In genomic region chr2:191217580-191217979, GRCh38 we compare ENCODE assay signal across 13 cellular contexts. TPM values are rescaled to one million over a fixed set of nuclear protein-coding genes. Genes with fewer than 3 reads are reported as not detected.
DNase-seq lines count a peak whose midpoint lies in the region; ATAC-seq, FAIRE-seq and TF ChIP-seq lines count a peak whose summit lies in the region.
"Had no signal": no experiment of that assay in that cellular context is flagged by ENCODE, and none has a peak within 500 bp of the region (broad histone marks: within the 10 kb centered on the region; RNA-seq: fewer than 3 reads in every experiment).

No MANE protein-coding gene starts in this region.

- FAIRE-seq in H1 (lab: Jason Lieb, UNC): peak; percentile 55

- H3K27ac ChIP-seq in GM23338 (ENCODE audit: low read depth) (no peak overlapping the region), H1 (ENCODE audit: low read depth, low read length) (no peak overlapping the region), mesodermal cell (ENCODE audit: low read depth, low read length, severe bottlenecking) (peak overlapping the region; percentile 24)
- H3K27ac ChIP-seq: esophagus muscularis mucosa had no signal

- no peak overlapping the region for H3K14ac ChIP-seq in H1 (ENCODE audit: insufficient read length)

- H3K4me3 Mint-ChIP-seq in GM23338: no peak overlapping the region
- no peak overlapping the region for H3K4me3 Mint-ChIP-seq in endothelial cell (ENCODE audit: unreplicated experiment)
- H3K4me3 Mint-ChIP-seq: activated naive CD4-positive, alpha-beta T cell treated with anti-CD3 and anti-CD28 coated beads for 36 hours; nephron; type B pancreatic cell had no signal

- H3K27me3 Mint-ChIP-seq in GM23338 (ENCODE audit: insufficient read depth, low read depth, poor library complexity): no peaks in the 10 kb centered on the region
- H3K27me3 Mint-ChIP-seq in endothelial cell (ENCODE audit: unreplicated experiment): peaks cover 2% of the 10 kb centered on the region
- H3K27me3 Mint-ChIP-seq: type B pancreatic cell had no signal

- peaks cover 11% of the 10 kb centered on the region for H3K4me1 Mint-ChIP-seq in GM23338
- peaks cover 9% of the 10 kb centered on the region for H3K4me1 Mint-ChIP-seq in endothelial cell (ENCODE audit: unreplicated experiment)

- H3K79me2 ChIP-seq in GM23338 (replicated peaks; ENCODE audit: insufficient read depth): no peaks in the 10 kb centered on the region
- H3K79me2 ChIP-seq in H1 (ENCODE audit: control insufficient read depth in 1 of 2, insufficient read depth in 2 of 2, low read length in 2 of 2): no peaks in the 10 kb centered on the region

- no peak overlapping the region for H2BK20ac ChIP-seq in H1 (ENCODE audit: low read length)

- no peak overlapping the region for H2BK12ac ChIP-seq in H1 (ENCODE audit: low read depth, low read length)

- H3F3A ChIP-seq in GM23338 (replicated peaks; ENCODE audit: low read depth): no peaks in the 10 kb centered on the region

- H3K9me3 ChIP-seq in H1 (ENCODE audit: insufficient read depth in 2 of 2, low read depth in 1 of 2, low read length in 1 of 2) (no peaks in the 10 kb centered on the region), mesodermal cell (ENCODE audit: control insufficient read depth, low read length) (no peaks in the 10 kb centered on the region)
- H3K9me3 ChIP-seq: esophagus muscularis mucosa had no signal

- H3K9me3 Mint-ChIP-seq in GM23338: no peaks in the 10 kb centered on the region
- H3K9me3 Mint-ChIP-seq in endothelial cell (ENCODE audit: unreplicated experiment): no peaks in the 10 kb centered on the region

- no peaks in the 10 kb centered on the region for H3K79me1 ChIP-seq in H1 (ENCODE audit: low read depth, low read length)

- no peaks in the 10 kb centered on the region for H3K27me3 ChIP-seq in GM23338 (ENCODE audit: insufficient read depth)
- no peaks in the 10 kb centered on the region for H3K27me3 ChIP-seq in H1 (replicated peaks in 1 of 4; ENCODE audit: control insufficient read depth in 3 of 4, extremely low read depth in 1 of 4, insufficient read depth in 3 of 4, low read length in 3 of 4)
- H3K27me3 ChIP-seq: esophagus muscularis mucosa had no signal

- ATAC-seq in GM23338: peak; percentile 74

- no peak overlapping the region for H2BK120ac ChIP-seq in H1 (replicated peaks; ENCODE audit: low read depth, low read length)

- H3K36me3 ChIP-seq in GM23338 (ENCODE audit: insufficient read depth) (no peaks in the 10 kb centered on the region), H1 (ENCODE audit: control insufficient read depth in 2 of 4, insufficient read depth in 4 of 4, low read length in 3 of 4) (no peaks in the 10 kb centered on the region), mesodermal cell (ENCODE audit: control insufficient read depth, insufficient read depth, low read length) (no peaks in the 10 kb centered on the region)
- H3K36me3 ChIP-seq: esophagus muscularis mucosa had no signal

- no peak overlapping the region for H2AK5ac ChIP-seq in H1 (ENCODE audit: low read depth, low read length)

- H4K5ac ChIP-seq in H1 (ENCODE audit: insufficient read length, low read depth, low read length): no peak overlapping the region

- no peak overlapping the region for H4K8ac ChIP-seq in H1 (ENCODE audit: extremely low read depth, insufficient read depth, low read length)

- H2BK5ac ChIP-seq in H1 (ENCODE audit: low read depth, low read length): no peak overlapping the region

- no peak for TF ChIP-seq CTCF in GM23338 (conservative IDR thresholded peaks at IDR 0.05; ENCODE audit: low read depth in 2 of 2)
- TF ChIP-seq CTCF in H1 (IDR thresholded peaks at IDR 0.05; ENCODE audit: control extremely low read depth in 1 of 3, insufficient read depth in 1 of 3, low read depth in 1 of 3, low read length in 3 of 3): no peak
- TF ChIP-seq CTCF in endothelial cell (IDR thresholded peaks at IDR 0.05; ENCODE audit: unreplicated experiment): no peak

- H3K36me3 Mint-ChIP-seq in GM23338 (ENCODE audit: low read depth) (no peaks in the 10 kb centered on the region), endothelial cell (ENCODE audit: low read depth, unreplicated experiment) (peaks cover 4% of the 10 kb centered on the region)
- H3K36me3 Mint-ChIP-seq: type B pancreatic cell had no signal

- TF ChIP-seq RAD21 in H1 (IDR thresholded peaks at IDR 0.05 in 1 of 2, conservative IDR thresholded peaks at IDR 0.05 in 1 of 2; ENCODE audit: low read depth in 2 of 2, low read length in 2 of 2): no peak

- H3K4me3 ChIP-seq in GM23338 (no peak overlapping the region), H1 (ENCODE audit: extremely low read depth in 1 of 4, insufficient read depth in 2 of 4, low read depth in 3 of 4, low read length in 4 of 4) (no peak overlapping the region), mesodermal cell (ENCODE audit: extremely low read depth, insufficient read depth, low read length, poor library complexity, severe bottlenecking) (no peak overlapping the region)
- H3K4me3 ChIP-seq: esophagus muscularis mucosa had no signal

- H2AFZ ChIP-seq in GM23338 (peak overlapping the region; percentile 3; the same call in 1 of the 2 replicates), H1 (ENCODE audit: low read length) (peak overlapping the region; percentile 67)

- POLR2A ChIA-PET in H1 (lab: Charles Lee; ENCODE audit: partially characterized antibody): no interaction called here

- TF ChIP-seq EP300 in H1 (IDR thresholded peaks at IDR 0.05; ENCODE audit: borderline replicate concordance in 1 of 2, low read depth in 2 of 2, low read length in 2 of 2): no peak

- H4K20me1 ChIP-seq in GM23338 (replicated peaks; ENCODE audit: insufficient read depth) (no peaks in the 10 kb centered on the region), H1 (replicated peaks in 1 of 2; ENCODE audit: control insufficient read depth in 1 of 2, insufficient read depth in 2 of 2, low read length in 2 of 2) (no peaks in the 10 kb centered on the region)

- H3K4me2 ChIP-seq in GM23338 (no peak overlapping the region), H1 (ENCODE audit: insufficient read depth in 1 of 2, low read depth in 2 of 2, low read length in 2 of 2) (no peak overlapping the region)

- no peak for TF ChIP-seq POLR2A in H1 (IDR thresholded peaks at IDR 0.05; ENCODE audit: control extremely low read depth in 1 of 2, low read depth in 2 of 2, low read length in 2 of 2)

- H3K9ac ChIP-seq in H1 (replicated peaks in 1 of 4; ENCODE audit: extremely low read depth in 1 of 4, low read depth in 3 of 4, low read length in 3 of 4): no peak overlapping the region

- H3K27ac Mint-ChIP-seq in GM23338: peak overlapping the region; percentile 85; the same call in 1 of the 2 replicates
- H3K27ac Mint-ChIP-seq in endothelial cell (ENCODE audit: unreplicated experiment): no peak overlapping the region
- H3K27ac Mint-ChIP-seq: activated naive CD4-positive, alpha-beta T cell treated with anti-CD3 and anti-CD28 coated beads for 36 hours; type B pancreatic cell had no signal

- H3K23ac ChIP-seq in H1 (ENCODE audit: insufficient read length): no peak overlapping the region

- DNase-seq in GM23338 (ENCODE audit: low spot score): peak; percentile 52
- peak; percentile 81 for DNase-seq in NCI-H460 (ENCODE audit: extremely low read depth, low read depth)
- DNase-seq in H1 (ENCODE audit: low read depth in 1 of 2, low spot score in 2 of 2): no peak
- no peak for DNase-seq in stimulated activated CD8-positive, alpha-beta memory T cell treated with anti-CD3 and anti-CD28 coated beads, Interleukin-4, amount 100 ng/mL, for 48 hours
- no peak for DNase-seq in activated CD4-positive, alpha-beta T cell treated with anti-CD3 and anti-CD28 coated beads for 48 hours
- DNase-seq in retina: no peak
- DNase-seq in endothelial cell (ENCODE audit: low spot score): no peak
- DNase-seq: T-helper 9 cell had no signal

- WGBS in H1 (ENCODE audit: extremely low coverage in 1 of 2, insufficient coverage in 1 of 2, insufficient read length in 1 of 2, insufficient replicate concordance in 2 of 2, low coverage in 1 of 2, low lambda C conversion rate in 2 of 2, missing lambda C conversion rate in 1 of 2), 2 experiments: 44% methylated on average over 1 of the region's 1 CpG; no CpG with 5 or more reads in 1 of the 2 experiments
- WGBS in mesodermal cell (ENCODE audit: insufficient coverage in 2 of 2), 2 experiments: no CpG with 5 or more reads among the region's 1 CpG

- H3K56ac ChIP-seq in H1 (replicated peaks; ENCODE audit: insufficient read length, low read depth, low read length): no peak overlapping the region

- no peak overlapping the region for H2BK15ac ChIP-seq in H1 (ENCODE audit: low read length)

- CTCF ChIA-PET in H1 (lab: Charles Lee; ENCODE audit: partially characterized antibody): interaction anchor here (0.5 to 4.6 kb wide), 51 partner anchors 10 to 359 kb away, joined by 3 to 35 read pairs (median 4); no protein-coding TSS in a partner anchor

- no peak overlapping the region for H3K18ac ChIP-seq in H1 (ENCODE audit: extremely low read depth, low read length)

- no peak overlapping the region for H3K4ac ChIP-seq in H1 (replicated peaks; ENCODE audit: insufficient read length, low read depth, low read length)

- no peaks in the 10 kb centered on the region for H3K4me1 ChIP-seq in GM23338 (ENCODE audit: insufficient read depth)
- H3K4me1 ChIP-seq in H1 (replicated peaks in 1 of 4; ENCODE audit: control insufficient read depth in 3 of 4, insufficient read depth in 4 of 4, low read length in 3 of 4): peaks cover 0 to 3% (median 0%) of the 10 kb centered on the region in 4 experiments; a peak in 1 of 7 replicates
- H3K4me1 ChIP-seq in mesodermal cell (ENCODE audit: control insufficient read depth, insufficient read depth, low read length, poor library complexity, severe bottlenecking): peaks cover 6% of the 10 kb centered on the region

- H3K9me2 ChIP-seq in GM23338 (ENCODE audit: insufficient read depth): no peaks in the 10 kb centered on the region

- no peaks in the 10 kb centered on the region; the same call in 1 of the 2 replicates for H3K23me2 ChIP-seq in H1 (ENCODE audit: low read depth, low read length)

- no peak overlapping the region for H4K91ac ChIP-seq in H1 (replicated peaks; ENCODE audit: insufficient read length, low read length)

RNA-seq across cellular contexts. Expression of gene MYO1B, which starts 27.6 kb away (rescaled TPM):
- total RNA-seq in GM23338 (2014; rRNA removed; shearing (Covaris generic)): 60.4 and 70.6 TPM in 2 replicates
- polyA plus RNA-seq in GM23338 (2016; fragmentation: Nextera tagmentation; extraction: Ambion mirVana): 20.0 and 26.4 TPM in 2 replicates
- 44.0 and 47.5 TPM in 2 replicates for total RNA-seq in NCI-H460 (2014; rRNA removed; shearing (Covaris generic))
- 37.8 and 41.6 TPM in 2 replicates for polyA plus RNA-seq in NCI-H460 (2014; cell fraction: nucleus; rRNA removed)
- 55.5 and 61.2 TPM in 2 replicates for total RNA-seq in H1 (2021; fragmentation: NEBNext Ultra II Directional; extraction: Animal tissue kit (Norgen Biotek cat#: 25700))
- 8.7 and 15.5 TPM in 2 replicates for polyA plus RNA-seq in H1 (2011; rRNA removed)
- polyA plus RNA-seq in H1 (2011; cell fraction: cytosol; rRNA removed): 19.2 TPM
- polyA plus RNA-seq in H1 (2011; cell fraction: nucleus; rRNA removed): 14.5 TPM
- polyA plus RNA-seq in H1 (2012, experiment 1 of 2): 25.4 to 39.3 TPM (median 30.2 TPM) in 4 replicates
- 7.5 TPM for polyA plus RNA-seq in H1 (2012, experiment 2 of 2)
- polyA plus RNA-seq in H1 (2013, experiment 1 of 2): 25.9 TPM
- polyA plus RNA-seq in H1 (2013, experiment 2 of 2): 25.8 TPM
- 47.7 and 68.1 TPM in 2 replicates for polyA minus RNA-seq in H1 (2011; rRNA and poly(A)+ RNA removed)
- 34.9 TPM for polyA minus RNA-seq in H1 (2011; cell fraction: cytosol; rRNA and poly(A)+ RNA removed)
- polyA minus RNA-seq in H1 (2011; cell fraction: nucleus; rRNA and poly(A)+ RNA removed): 70.6 TPM
- polyA plus RNA-seq in mesodermal cell (2013, experiment 1 of 2): 84.3 TPM
- polyA plus RNA-seq in mesodermal cell (2013, experiment 2 of 2): 97.9 TPM
- total RNA-seq in endothelial cell (ENCODE audit: unreplicated experiment): 81.0 TPM

Comparison
In these comparisons a context has a peak if more than half of its experiments do, and no peak if none do; other contexts are left out.
1. DNase-seq: peak in GM23338 (single experiment) and NCI-H460 (single experiment); none in H1 (0 of 2), stimulated activated CD8-positive, alpha-beta memory T cell treated with anti-CD3 and anti-CD28 coated beads, Interleukin-4, amount 100 ng/mL, for 48 hours (single experiment), activated CD4-positive, alpha-beta T cell treated with anti-CD3 and anti-CD28 coated beads for 48 hours (single experiment), retina (single experiment) and endothelial cell (single experiment).